20 cellular contexts compared by ENCODE assay signal in genomic region chr1:20179369-20180172, GRCh38. TPM values are rescaled to one million over a fixed set of nuclear protein-coding genes. Genes with fewer than 3 reads are reported as not detected.
A peak's percentile ranks its signal among the peaks of the same experiment; 100 is the strongest.
DNase-seq lines count a peak whose midpoint lies in the region; FAIRE-seq and TF ChIP-seq lines count a peak whose summit lies in the region.
"Had no signal": no experiment of that assay in that cellular context is flagged by ENCODE, and none has a peak within 500 bp of the region (broad histone marks: within the 10 kb centered on the region; RNA-seq: fewer than 3 reads in every experiment).

No MANE protein-coding gene starts in this region.

- no peak for TF ChIP-seq CTCF in HL-60 (IDR thresholded peaks at IDR 0.05; ENCODE audit: insufficient read depth, low read length)
- no peak for TF ChIP-seq CTCF in bronchial epithelial cell (IDR thresholded peaks at IDR 0.05; ENCODE audit: insufficient read depth, low read length, severe bottlenecking)
- no peak for TF ChIP-seq CTCF in nephron progenitor cell (IDR thresholded peaks at IDR 0.05)
- no peak for TF ChIP-seq CTCF in type B pancreatic cell (conservative IDR thresholded peaks at IDR 0.05)

- peak; percentile 94 for FAIRE-seq in bronchial epithelial cell (lab: Jason Lieb, UNC)

- H3K27me3 ChIP-seq in HL-60 (ENCODE audit: insufficient read depth, poor library complexity, severe bottlenecking) = no peaks in the 10 kb centered on the region
- peaks cover 2% of the 10 kb centered on the region for H3K27me3 ChIP-seq in bronchial epithelial cell (ENCODE audit: control insufficient read depth, insufficient read depth, low read length)

- H3K4me3 Mint-ChIP-seq in nephron progenitor cell (no peak overlapping the region), type B pancreatic cell (no peak overlapping the region)

- no peak for DNase-seq in HL-60 (ENCODE audit: low read depth in 1 of 2, low spot score in 1 of 2)
- DNase-seq in bronchial epithelial cell (ENCODE audit: low read depth) = no peak
- DNase-seq in nephron progenitor cell = no peak
- no peak for DNase-seq in type B pancreatic cell (ENCODE audit: extremely low spot score, unreplicated experiment)
- DNase-seq in activated effector memory CD4-positive, alpha-beta T cell treated with anti-CD3 and anti-CD28 coated beads, Interleukin-2, amount 50 U/mL, for 16 hours = no peak
- DNase-seq in NCI-H345 treated with DMSO at 0.1 percent for 48 hours (lab: John Stamatoyannopoulos, UW; ENCODE audit: unreplicated experiment) = no peak
- no peak for DNase-seq in NCI-H2029 (lab: John Stamatoyannopoulos, UW)
- DNase-seq: ACHN, Caco-2, GF-D8, GM23248, HCEC 1CT, NCI-H1105, NCI-H510A treated with DMSO at 0.1 percent for 48 hours, NCI-H82, OCI-M1, RPMI8226, SHP77 treated with DMSO at 0.1 percent for 48 hours, SK-N-SH had no signal

- no peaks in the 10 kb centered on the region for H3K36me3 ChIP-seq in bronchial epithelial cell (ENCODE audit: control insufficient read depth, insufficient read depth, low read length)

- H3K36me3 Mint-ChIP-seq in nephron progenitor cell (ENCODE audit: low read depth) = no peaks in the 10 kb centered on the region
- H3K36me3 Mint-ChIP-seq in type B pancreatic cell = peaks cover 3% of the 10 kb centered on the region

- H3K27ac ChIP-seq in HL-60 (replicated peaks) = peak overlapping the region; percentile 42
- H3K27ac ChIP-seq: GM23248 had no signal

- H3K9me3 Mint-ChIP-seq in nephron progenitor cell = no peaks in the 10 kb centered on the region
- H3K9me3 Mint-ChIP-seq in type B pancreatic cell = peaks cover 6% of the 10 kb centered on the region

- H3K27me3 Mint-ChIP-seq in nephron progenitor cell (ENCODE audit: low read depth, poor library complexity) = peaks cover 17% of the 10 kb centered on the region
- peaks cover 26% of the 10 kb centered on the region for H3K27me3 Mint-ChIP-seq in type B pancreatic cell

- no peak overlapping the region for H3K4me3 ChIP-seq in HL-60 (replicated peaks; ENCODE audit: insufficient read depth, low read length)
- H3K4me3 ChIP-seq in bronchial epithelial cell (ENCODE audit: low read depth, low read length) = no peak overlapping the region
- H3K4me3 ChIP-seq: GM23248 had no signal

- H3K4me1 Mint-ChIP-seq in nephron progenitor cell = peaks cover 68% of the 10 kb centered on the region
- peaks cover 22% of the 10 kb centered on the region for H3K4me1 Mint-ChIP-seq in type B pancreatic cell (ENCODE audit: unreplicated experiment)

- H3K27ac Mint-ChIP-seq in nephron progenitor cell (peak overlapping the region; percentile 61), type B pancreatic cell (peak overlapping the region; percentile 88)

RNA-seq across cellular contexts. Expression of gene UBXN10, which starts 6.3 kb away (rescaled TPM):
- total RNA-seq in bronchial epithelial cell = under 0.01 and 0.13 TPM in 2 replicates
- 1.6 and 5.0 TPM in 2 replicates for total RNA-seq in type B pancreatic cell (ENCODE audit: low replicate concordance)

RNA-seq across cellular contexts. Expression of gene PLA2G2C, which starts 6.7 kb away (rescaled TPM):
- total RNA-seq in bronchial epithelial cell (not detected in 2 replicates), type B pancreatic cell (ENCODE audit: low replicate concordance) (not detected in 2 replicates)
- total RNA-seq: Caco-2, Daoy, GM23248 had no signal

RNA-seq across cellular contexts. Expression of gene PLA2G2F, which starts 40.4 kb away (rescaled TPM):
- total RNA-seq in bronchial epithelial cell (not detected in 2 replicates), type B pancreatic cell (ENCODE audit: low replicate concordance) (not detected in 2 replicates)
- total RNA-seq: Caco-2, Daoy, GM23248 had no signal
